1 cellular context compared by ENCODE assay signal in the genomic region with DNA sequence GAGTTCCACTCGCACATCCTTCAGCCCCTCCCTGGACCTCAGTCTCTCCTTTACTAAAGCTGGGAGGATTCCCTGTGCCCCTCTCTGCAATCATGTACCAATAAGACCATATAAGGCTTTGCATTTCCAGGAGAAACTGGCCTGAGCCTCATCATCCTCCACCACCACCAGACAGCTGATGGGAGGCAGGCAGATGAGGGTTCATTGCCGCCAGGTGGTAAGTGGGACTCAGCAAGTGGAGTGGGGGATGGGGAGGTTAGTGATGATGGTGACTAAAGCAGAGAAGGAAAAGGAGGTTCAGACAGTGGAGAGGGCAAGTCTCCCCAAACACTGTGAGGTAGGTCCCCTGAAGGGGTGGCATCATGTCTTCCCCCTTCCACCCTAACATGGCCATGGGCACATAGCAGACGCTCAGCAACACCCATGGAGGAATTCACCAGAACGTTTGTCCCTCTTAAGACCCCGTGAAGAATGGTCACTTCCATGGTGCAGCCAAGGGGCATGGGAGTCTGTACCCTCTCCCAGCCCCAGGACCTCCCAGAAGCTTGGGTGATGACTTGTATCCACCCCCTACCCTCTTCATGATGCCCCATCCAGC.
TF ChIP-seq lines count a peak whose summit lies in the region.

No MANE protein-coding gene starts in this region.

TF ChIP-seq in IMR-90, 13 proteins besides CTCF, POLR2A, EP300 and RAD21:
- TF ChIP-seq MXI1 (IDR thresholded peaks at IDR 0.05; ENCODE audit: borderline replicate concordance, low read depth, low read length) (no peak), CHD1 (IDR thresholded peaks at IDR 0.05; ENCODE audit: low read depth, low read length) (no peak), RCOR1 (IDR thresholded peaks at IDR 0.05; ENCODE audit: insufficient replicate concordance, low read length) (no peak), NFE2L2 (IDR thresholded peaks at IDR 0.05; ENCODE audit: low read depth, low read length) (no peak), BHLHE40 (IDR thresholded peaks at IDR 0.05; ENCODE audit: low read depth, low read length) (no peak)
- TF ChIP-seq, protein P1, sequence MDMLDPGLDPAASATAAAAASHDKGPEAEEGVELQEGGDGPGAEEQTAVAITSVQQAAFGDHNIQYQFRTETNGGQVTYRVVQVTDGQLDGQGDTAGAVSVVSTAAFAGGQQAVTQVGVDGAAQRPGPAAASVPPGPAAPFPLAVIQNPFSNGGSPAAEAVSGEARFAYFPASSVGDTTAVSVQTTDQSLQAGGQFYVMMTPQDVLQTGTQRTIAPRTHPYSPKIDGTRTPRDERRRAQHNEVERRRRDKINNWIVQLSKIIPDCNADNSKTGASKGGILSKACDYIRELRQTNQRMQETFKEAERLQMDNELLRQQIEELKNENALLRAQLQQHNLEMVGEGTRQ (IDR thresholded peaks at IDR 0.05; ENCODE audit: low read depth, low read length): no peak
